In genomic region chr3:32865364-32865763, GRCh38 we compare ENCODE assay signal across 1 cellular context.
TF ChIP-seq lines count a peak whose summit lies in the region.

No MANE protein-coding gene starts in this region.

TF ChIP-seq in H1, 55 proteins besides CTCF, POLR2A, EP300 and RAD21:
- TF ChIP-seq CBX8 (IDR thresholded peaks at IDR 0.05; ENCODE audit: borderline replicate concordance, low read depth, low read length) (no peak), TEAD4 (IDR thresholded peaks at IDR 0.05; ENCODE audit: low read depth, low read length) (no peak), RBBP5 (IDR thresholded peaks at IDR 0.05; ENCODE audit: borderline replicate concordance, low read depth, low read length) (no peak), RXRA (IDR thresholded peaks at IDR 0.05; ENCODE audit: insufficient read depth, low read depth, low read length) (no peak), SRF (IDR thresholded peaks at IDR 0.05; ENCODE audit: low read depth, low read length) (no peak), HDAC2 (IDR thresholded peaks at IDR 0.05; ENCODE audit: borderline replicate concordance in 1 of 2, low read depth in 2 of 2, low read length in 2 of 2) (no peak), ZNF274 (IDR thresholded peaks at IDR 0.05; ENCODE audit: borderline replicate concordance, extremely low read depth, low read length) (no peak), BCL11A (IDR thresholded peaks at IDR 0.05; ENCODE audit: low read depth in 2 of 2, low read length in 2 of 2) (no peak), EZH2 (IDR thresholded peaks at IDR 0.05; ENCODE audit: low read depth, low read length, severe bottlenecking) (no peak), POLR2AphosphoS5 (IDR thresholded peaks at IDR 0.05; ENCODE audit: low read depth, low read length) (no peak), POU5F1 (IDR thresholded peaks at IDR 0.05; ENCODE audit: low read depth, low read length) (no peak)
- TF ChIP-seq, protein P1, sequence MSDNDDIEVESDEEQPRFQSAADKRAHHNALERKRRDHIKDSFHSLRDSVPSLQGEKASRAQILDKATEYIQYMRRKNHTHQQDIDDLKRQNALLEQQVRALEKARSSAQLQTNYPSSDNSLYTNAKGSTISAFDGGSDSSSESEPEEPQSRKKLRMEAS (IDR thresholded peaks at IDR 0.05): no peak
